Comparison of ENCODE assay signal across 8 cellular contexts in the genomic region with DNA sequence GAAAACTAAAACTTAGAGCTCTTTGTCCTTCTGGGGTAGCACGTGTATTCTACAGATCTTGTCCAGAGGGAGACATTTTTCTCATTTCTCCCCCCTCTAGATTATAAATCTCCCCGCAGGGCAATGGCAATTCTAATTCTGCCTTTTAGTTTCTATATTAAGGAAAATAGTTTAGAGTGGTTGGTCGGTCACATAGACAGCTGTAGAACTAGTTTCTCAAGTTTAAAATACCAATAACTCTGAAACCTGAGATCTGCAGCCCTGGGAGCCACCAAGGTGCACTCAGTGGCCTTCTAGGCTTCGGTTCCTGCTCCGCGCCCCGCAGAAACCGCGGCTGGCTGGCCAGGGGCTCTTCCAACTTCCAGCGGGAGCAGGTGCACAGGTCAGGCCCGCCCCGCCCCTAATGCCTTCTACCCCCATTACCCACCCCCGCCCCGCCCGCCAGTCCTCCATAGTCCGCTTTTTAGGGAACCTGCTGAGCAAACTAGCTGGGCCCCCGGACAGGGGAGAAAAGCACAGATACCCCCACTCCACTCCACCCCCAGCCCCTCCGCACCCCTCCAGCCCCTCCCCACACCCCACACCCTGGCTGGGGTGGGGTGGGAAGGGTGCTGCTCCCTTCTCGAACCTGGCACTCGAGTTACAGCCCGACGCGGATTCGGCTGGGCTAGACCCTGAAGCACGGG. TPM values are rescaled to one million over a fixed set of nuclear protein-coding genes. Genes with fewer than 3 reads are reported as not detected.
DNase-seq lines count a peak whose midpoint lies in the region; ATAC-seq and TF ChIP-seq lines count a peak whose summit lies in the region.

No MANE protein-coding gene starts in this region.

- H3K4me1 ChIP-seq in A673 (ENCODE audit: insufficient read depth, low read length, poor library complexity, severe bottlenecking) (peaks cover 6% of the 10 kb centered on the region), left ventricle myocardium inferior (peaks cover 59% of the 10 kb centered on the region), gastrocnemius medialis (peaks cover 10 to 12% of the 10 kb centered on the region in 2 donors)

- TSS peak; percentile 62 for BruUV-seq in A673 (replicated peaks; lab: Mats Ljungman, UMichigan)

- CTCF ChIA-PET in A673 (lab: Charles Lee), result no interaction called here

- DNase-seq in A673 (ENCODE audit: low spot score) (peak; percentile 27), NAMALWA (ENCODE audit: low spot score) (peak; percentile 63), left ventricle myocardium inferior (peak; percentile 16), gastrocnemius medialis (no peak), HT-29 (ENCODE audit: low spot score) (no peak)
- peak; percentile 10 for DNase-seq in activated effector memory CD4-positive, alpha-beta T cell treated with Interleukin-2 at 50 U/mL for 16 hours
- no peak for DNase-seq in activated CD4-positive, CD25-positive, alpha-beta regulatory T cell treated with anti-CD3 and anti-CD28 coated beads, Interleukin-2, amount 50 U/mL, for 72 hours

- peak overlapping the region; percentile 75 for H3K4me3 ChIP-seq in A673 (ENCODE audit: low read depth, low read length, poor library complexity, severe bottlenecking)
- H3K4me3 ChIP-seq in left ventricle myocardium inferior, result peak overlapping the region; percentile 79
- H3K4me3 ChIP-seq in gastrocnemius medialis, result peak overlapping the region; percentile 68 to 83 (median 71)

- intact Hi-C loops in A673 (cut with micrococcal nuclease; ENCODE audit: unreplicated experiment), result loop anchor here (5.0 kb wide), 1 partner anchor 159 kb away; no protein-coding TSS in a partner anchor
- intact Hi-C loops in left ventricle myocardium inferior (cut with micrococcal nuclease), result no loop called here
- intact Hi-C loops in gastrocnemius medialis (cut with DNase I; ENCODE audit: low total_unique reads), result loop anchor here (2.0 to 10.0 kb wide), 3 partner anchors 60 to 118 kb away; partner anchors contain the start of gene SLFN12

- TF ChIP-seq CTCF in A673 (conservative IDR thresholded peaks at IDR 0.05; ENCODE audit: low read depth, low read length) (no peak), left ventricle myocardium inferior (IDR thresholded peaks at IDR 0.05; ENCODE audit: borderline replicate concordance) (no peak), gastrocnemius medialis (IDR thresholded peaks at IDR 0.05 in 4 of 5, conservative IDR thresholded peaks at IDR 0.05 in 1 of 5) (no peak)

- POLR2A ChIA-PET in A673 (lab: Charles Lee; ENCODE audit: low non-redundant PET), result interaction anchor here (0.7 to 1.2 kb wide), 3 partner anchors 15 to 150 kb away, joined by 3 to 6 read pairs (median 4); no protein-coding TSS in a partner anchor

- TF ChIP-seq POLR2A in gastrocnemius medialis (IDR thresholded peaks at IDR 0.05), result no peak

- peak overlapping the region; percentile 98 for H3K27ac ChIP-seq in A673 (ENCODE audit: low read depth, low read length, poor library complexity, severe bottlenecking)
- peak overlapping the region; percentile 98 for H3K27ac ChIP-seq in left ventricle myocardium inferior (replicated peaks)
- peak overlapping the region; percentile 89 to 91 (median 90) for H3K27ac ChIP-seq in gastrocnemius medialis

- in situ Hi-C loops in gastrocnemius medialis (cut with MboI; ENCODE audit: low sequenced_read_pairs in 4 of 4), result no loop called here

- peak; percentile 14 for ATAC-seq in GM18511 (IDR thresholded peaks at IDR 0.05; ENCODE audit: unreplicated experiment)
- ATAC-seq in gastrocnemius medialis, result no peak

- H3K9me3 ChIP-seq in A673 (ENCODE audit: low read depth, low read length, poor library complexity, severe bottlenecking), result peaks cover 4% of the 10 kb centered on the region
- H3K9me3 ChIP-seq in left ventricle myocardium inferior (replicated peaks), result peaks cover 17% of the 10 kb centered on the region
- H3K9me3 ChIP-seq in gastrocnemius medialis, result peaks cover 0 to 4% (median 0%) of the 10 kb centered on the region in 3 donors

- H3K36me3 ChIP-seq in A673 (ENCODE audit: insufficient read depth, low read length, poor library complexity, severe bottlenecking), result peaks cover 23% of the 10 kb centered on the region
- H3K36me3 ChIP-seq in left ventricle myocardium inferior, result peaks cover 7% of the 10 kb centered on the region
- no peaks in the 10 kb centered on the region for H3K36me3 ChIP-seq in gastrocnemius medialis

- H3K27me3 ChIP-seq in A673 (replicated peaks; ENCODE audit: insufficient read depth, low read depth, low read length, poor library complexity) (no peaks in the 10 kb centered on the region), left ventricle myocardium inferior (ENCODE audit: low read depth) (peaks cover 55% of the 10 kb centered on the region), gastrocnemius medialis (peaks cover 28 to 37% (median 35%) of the 10 kb centered on the region in 3 donors)

RNA-seq across cellular contexts. Expression of gene SLFN11, which starts 0.4 kb away (rescaled TPM):
- total RNA-seq in A673 (2021), result 132 and 141 TPM in 2 replicates
- total RNA-seq in left ventricle myocardium inferior, result 15.1 TPM
- 10 to 100 TPM in 2 of 4 donors, 1 to 10 TPM in 2; 8.9 to 11.8 (median 10.0) TPM for total RNA-seq in gastrocnemius medialis
- not detected in 2 replicates for total RNA-seq in HT-29 (2014; rRNA removed; shearing (Covaris generic))

RNA-seq across cellular contexts. Expression of gene SLFN12, which starts 59.3 kb away (rescaled TPM):
- total RNA-seq in A673 (2021) (8.1 and 13.2 TPM in 2 replicates), left ventricle myocardium inferior (3.7 TPM), gastrocnemius medialis (1 to 10 TPM in 2 of 4 donors, under 1 TPM in 2; 0.76 to 2.2 (median 1.3) TPM)
- not detected in 2 replicates for total RNA-seq in HT-29 (2014; rRNA removed; shearing (Covaris generic))

Comparison
In these comparisons a context has a peak if more than half of its experiments do, and no peak if none do; other contexts are left out.
1. DNase-seq: peak in A673 (single experiment), NAMALWA (single experiment), activated effector memory CD4-positive, alpha-beta T cell treated with Interleukin-2 at 50 U/mL for 16 hours (single experiment) and left ventricle myocardium inferior (single experiment); none in gastrocnemius medialis (0 of 2), HT-29 (single experiment) and activated CD4-positive, CD25-positive, alpha-beta regulatory T cell treated with anti-CD3 and anti-CD28 coated beads, Interleukin-2, amount 50 U/mL, for 72 hours (single experiment).
2. Peak in every context shown above with its lines, with median percentiles within 50 percentile points of each other: H3K27ac ChIP-seq and H3K4me3 ChIP-seq.